In the genomic region with DNA sequence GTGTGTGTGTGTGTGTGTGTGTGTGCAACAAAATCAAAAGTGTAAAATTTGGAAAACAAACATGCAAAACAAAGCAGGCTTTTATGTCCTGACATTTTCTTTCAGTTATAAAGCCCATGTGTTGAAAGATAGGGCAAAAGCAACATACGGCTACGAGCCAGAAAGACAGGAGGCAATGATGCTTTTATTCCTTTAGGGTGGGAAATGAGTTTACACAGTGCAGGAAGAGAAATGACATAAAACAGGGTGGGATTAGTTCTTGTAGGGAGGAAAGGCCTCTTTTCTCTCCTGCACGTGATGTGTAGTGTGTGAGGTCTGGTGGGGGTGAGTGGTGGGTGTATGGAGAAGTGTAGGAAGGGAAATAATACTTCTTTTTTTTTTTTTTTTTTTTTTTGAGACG, we compare ENCODE assay signal across 23 cellular contexts. TPM values are rescaled to one million over a fixed set of nuclear protein-coding genes. Genes with fewer than 3 reads are reported as not detected.
DNase-seq lines count a peak whose midpoint lies in the region; FAIRE-seq and TF ChIP-seq lines count a peak whose summit lies in the region.
"Had no signal": no experiment of that assay in that cellular context is flagged by ENCODE, and none has a peak within 500 bp of the region (broad histone marks: within the 10 kb centered on the region; RNA-seq: fewer than 3 reads in every experiment).

No MANE protein-coding gene starts in this region.

- in situ Hi-C loops in transverse colon (cut with MboI; ENCODE audit: low pct_ligation_motif_present in 1 of 4, low pct_unique_long_range_greater_than_20kb in 1 of 4, low sequenced_read_pairs in 3 of 4): no loop called here

- intact Hi-C loops in colonic mucosa (cut with DNase I) (no loop called here), transverse colon (cut with DNase I; ENCODE audit: low total_unique reads) (loop anchor here (5.0 kb wide), 1 partner anchor 857 kb away; no protein-coding TSS in a partner anchor)

- TF ChIP-seq CTCF in colonic mucosa (IDR thresholded peaks at IDR 0.05) (no peak), transverse colon (IDR thresholded peaks at IDR 0.05) (peak in 1 of 5 experiments; percentile 9)

- TF ChIP-seq EP300 in transverse colon (IDR thresholded peaks at IDR 0.05; ENCODE audit: low read depth): no peak

- no peak for DNase-seq in GM12892 (ENCODE audit: insufficient read length)
- DNase-seq in colonic mucosa: peak; percentile 48
- DNase-seq in transverse colon: peak; percentile 16
- DNase-seq in dermis blood vessel endothelial cell: no peak
- DNase-seq in NCI-H1105 treated with DMSO at 0.1 percent for 48 hours (lab: John Stamatoyannopoulos, UW): no peak
- no peak for DNase-seq in NCI-H128 (lab: John Stamatoyannopoulos, UW; ENCODE audit: unreplicated experiment)
- DNase-seq: 8988T; ACHN; AML-193; C1 segment of cervical spinal cord; Caco-2; CD4-positive, CD25-positive, alpha-beta regulatory T cell; CD8-positive, alpha-beta T cell; DMS153; DND-41; GDM1; HCEC 1CT had no signal

- H3K36me3 ChIP-seq in colonic mucosa: no peaks in the 10 kb centered on the region
- H3K36me3 ChIP-seq in mucosa of rectum (ENCODE audit: control insufficient read depth in 2 of 2, insufficient read depth in 2 of 2, low read length in 2 of 2): no peaks in the 10 kb centered on the region
- no peaks in the 10 kb centered on the region for H3K36me3 ChIP-seq in transverse colon

- FAIRE-seq in GM12892 (lab: Jason Lieb, UNC): peak; percentile 48
- FAIRE-seq: A549, GM12878, GM18507 had no signal

- H3K27me3 ChIP-seq in colonic mucosa (no peaks in the 10 kb centered on the region), mucosa of rectum (ENCODE audit: control insufficient read depth in 2 of 2, insufficient read depth in 2 of 2, low read length in 2 of 2) (no peaks in the 10 kb centered on the region), transverse colon (no peaks in the 10 kb centered on the region)

- H3K4me3 ChIP-seq in colonic mucosa (no peak overlapping the region), mucosa of rectum (ENCODE audit: low read length in 2 of 2) (no peak overlapping the region), transverse colon (no peak overlapping the region)
- H3K4me3 ChIP-seq: A549, GM12878, GM23338 had no signal

- H3K9ac ChIP-seq in colonic mucosa (ENCODE audit: low read depth in 2 of 2, low read length in 2 of 2) (peak overlapping the region in 1 of 2 donors; percentile 63), mucosa of rectum (ENCODE audit: low read depth in 1 of 2, low read length in 2 of 2) (no peak overlapping the region)

- TF ChIP-seq POLR2A in GM12892 (IDR thresholded peaks at IDR 0.05; ENCODE audit: low read depth, low read length) (no peak), transverse colon (IDR thresholded peaks at IDR 0.05) (no peak)

- H3K4me1 ChIP-seq in colonic mucosa (peaks cover 9% of the 10 kb centered on the region), mucosa of rectum (ENCODE audit: control insufficient read depth in 2 of 2, insufficient read depth in 2 of 2, low read length in 2 of 2) (peaks cover 29 to 41% of the 10 kb centered on the region in 2 donors), transverse colon (peaks cover 11 to 44% (median 28%) of the 10 kb centered on the region in 4 donors)
- H3K4me1 ChIP-seq: Caco-2 had no signal

- peak overlapping the region; percentile 50 for H3K27ac ChIP-seq in colonic mucosa
- H3K27ac ChIP-seq in mucosa of rectum (ENCODE audit: low read depth in 2 of 2, low read length in 2 of 2): peak overlapping the region; percentile 52 to 90
- peak overlapping the region; percentile 83 to 86 (median 84) for H3K27ac ChIP-seq in transverse colon
- H3K27ac ChIP-seq: A549 had no signal

- H3K9me3 ChIP-seq in colonic mucosa (no peaks in the 10 kb centered on the region), mucosa of rectum (ENCODE audit: control insufficient read depth in 2 of 2, low read length in 2 of 2) (no peaks in the 10 kb centered on the region), transverse colon (no peaks in the 10 kb centered on the region)
- H3K9me3 ChIP-seq: A549, Caco-2 had no signal

- WGBS in transverse colon (ENCODE audit: low coverage in 1 of 2), 2 donors: 27 to 59% methylated on average over 3 of the region's 4 CpGs

RNA-seq across cellular contexts. Expression of a gene that starts 29.4 kb away (rescaled TPM):
- 1.2 TPM for polyA plus RNA-seq in GM12892 (2012; ENCODE audit: missing spikeins)
- total RNA-seq in colonic mucosa: 10 to 100 TPM; 42.3 to 63.4 TPM
- 100 to 1,000 TPM in 1 of 4 donors, 10 to 100 TPM in 3; 18.1 to 169 (median 76.0) TPM for total RNA-seq in transverse colon
- 0.33 and 0.34 TPM in 2 replicates for total RNA-seq in dermis blood vessel endothelial cell
- total RNA-seq: CD8-positive, alpha-beta T cell had no signal
- polyA plus RNA-seq: CD4-positive, CD25-positive, alpha-beta regulatory T cell had no signal

RNA-seq across cellular contexts. Expression of a gene that starts 32.7 kb away (rescaled TPM):
- polyA plus RNA-seq in GM12892 (2012; ENCODE audit: missing spikeins): 0.64 TPM
- under 1 TPM in 1 of 2 donors, not detected in 1; 0.42 TPM for total RNA-seq in colonic mucosa
- 1 to 10 TPM in 1 of 4 donors, under 1 TPM in 1, not detected in 2; 0.96 to 1.3 TPM for total RNA-seq in transverse colon
- total RNA-seq in dermis blood vessel endothelial cell: not detected in 2 replicates
- total RNA-seq: Caco-2; CD8-positive, alpha-beta T cell; GM23338 had no signal
- polyA plus RNA-seq: A549, BJ had no signal

RNA-seq across cellular contexts. Expression of a gene that starts 40.8 kb away (rescaled TPM):
- polyA plus RNA-seq in GM12892 (2012; ENCODE audit: missing spikeins): 0.98 TPM
- 1 to 10 TPM; 1.7 to 6.0 TPM for total RNA-seq in colonic mucosa
- total RNA-seq in transverse colon: 10 to 100 TPM in 1 of 4 donors, 1 to 10 TPM in 3; 2.8 to 12.1 (median 4.0) TPM
- 0.68 and 1.3 TPM in 2 replicates for total RNA-seq in dermis blood vessel endothelial cell
- polyA plus RNA-seq: CD4-positive, CD25-positive, alpha-beta regulatory T cell had no signal

RNA-seq across cellular contexts. Expression of a gene that starts 47.8 kb away (rescaled TPM):
- polyA plus RNA-seq in GM12892 (2012; ENCODE audit: missing spikeins): 133 TPM
- 100 to 1,000 TPM; 274 to 276 TPM for total RNA-seq in colonic mucosa
- 100 to 1,000 TPM in 3 of 4 donors, 10 to 100 TPM in 1; 30.3 to 268 (median 145) TPM for total RNA-seq in transverse colon
- 198 and 201 TPM in 2 replicates for total RNA-seq in dermis blood vessel endothelial cell

RNA-seq across cellular contexts. Expression of a gene that starts 47.9 kb away (rescaled TPM):
- 96.8 TPM for polyA plus RNA-seq in GM12892 (2012; ENCODE audit: missing spikeins)
- 10 to 100 TPM; 40.7 to 93.9 TPM for total RNA-seq in colonic mucosa
- 10 to 100 TPM; 26.2 to 58.9 (median 40.6) TPM for total RNA-seq in transverse colon
- total RNA-seq in dermis blood vessel endothelial cell: 43.8 and 54.6 TPM in 2 replicates

Comparison
In these comparisons a context has a peak if more than half of its experiments do, and no peak if none do; other contexts are left out.
1. DNase-seq: peak in colonic mucosa (single experiment) and transverse colon (single experiment); none in GM12892 (single experiment), dermis blood vessel endothelial cell (single experiment), NCI-H1105 treated with DMSO at 0.1 percent for 48 hours (single experiment) and NCI-H128 (single experiment).
2. RNA of a gene that starts 29.4 kb away (total RNA-seq): 18.1 to 169 TPM in transverse colon and 42.3 to 63.4 TPM in colonic mucosa; 0.33 to 0.34 TPM in dermis blood vessel endothelial cell; every median in the first group is over 10 times any median in the second.
3. Peak in every context shown above with its lines, with median percentiles within 50 percentile points of each other: H3K27ac ChIP-seq.